ENCODE assay signal across 8 cellular contexts in the genomic region with DNA sequence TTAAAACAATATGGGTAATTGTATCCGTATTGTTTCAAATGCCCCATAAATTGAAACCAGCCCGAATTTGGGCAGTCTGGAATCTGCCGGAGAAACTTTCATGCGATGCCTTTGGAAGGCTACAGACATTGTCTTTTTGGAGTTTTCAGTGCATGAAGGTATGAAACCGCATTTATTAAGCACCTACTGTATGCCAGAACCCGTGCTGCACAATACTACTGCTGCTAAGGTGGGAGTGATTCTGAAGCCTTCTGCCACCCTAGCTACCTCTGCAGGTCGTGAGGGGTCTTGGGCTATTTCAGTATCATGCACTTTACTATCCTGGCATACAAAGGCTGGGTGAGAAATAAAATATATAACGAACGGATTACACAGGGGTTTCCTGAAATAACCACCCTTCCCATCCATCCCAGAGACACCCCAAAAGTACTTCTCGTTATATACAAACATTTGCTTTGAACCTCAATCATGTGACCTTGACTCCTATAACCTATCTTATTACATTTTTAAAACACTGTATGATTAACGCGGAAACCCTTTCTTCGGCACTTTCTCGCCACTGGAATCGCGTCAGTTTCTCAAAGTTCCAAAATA. TPM values are rescaled to one million over a fixed set of nuclear protein-coding genes. Genes with fewer than 3 reads are reported as not detected.
DNase-seq lines count a peak whose midpoint lies in the region; ATAC-seq and TF ChIP-seq lines count a peak whose summit lies in the region.

No MANE protein-coding gene starts in this region.

- POLR2A ChIA-PET in RWPE1 (lab: Yijun Ruan, JAX; ENCODE audit: low non-redundant PET) = no interaction called here

- H3K36me3 ChIP-seq in psoas muscle (ENCODE audit: insufficient read depth in 1 of 2, low read depth in 1 of 2) = peaks cover 0 to 4% of the 10 kb centered on the region in 2 donors

- TF ChIP-seq CTCF in GM10266 (IDR thresholded peaks at IDR 0.05; ENCODE audit: control insufficient read depth, insufficient read depth, low read depth, missing control alignments) (no peak), RWPE1 (conservative IDR thresholded peaks at IDR 0.05; ENCODE audit: low read depth) (no peak), fibroblast of mammary gland (conservative IDR thresholded peaks at IDR 0.05; ENCODE audit: control insufficient read depth, insufficient read depth, low read depth, low read length) (no peak), psoas muscle (IDR thresholded peaks at IDR 0.05) (no peak)

- H3K4me1 ChIP-seq in psoas muscle = peaks cover 19% of the 10 kb centered on the region

- H3K9me3 ChIP-seq in psoas muscle = peaks cover 5% of the 10 kb centered on the region

- CTCF ChIA-PET in RWPE1 (lab: Yijun Ruan, JAX) = interaction anchor here (1.1 kb wide), 1 partner anchor 12 kb away, joined by 3 read pairs; no protein-coding TSS in a partner anchor

- peak; percentile 24 for DNase-seq in GM10266 (ENCODE audit: extremely low spot score)
- no peak for DNase-seq in RWPE1 (ENCODE audit: low spot score)
- DNase-seq in fibroblast of mammary gland (ENCODE audit: low read depth) = peak; percentile 22
- no peak for DNase-seq in psoas muscle
- DNase-seq in activated CD8-positive, alpha-beta memory T cell treated with anti-CD3 and anti-CD28 coated beads, Interleukin-2, amount 50 U/mL, for 4 hours = no peak
- no peak for DNase-seq in left colon
- no peak for DNase-seq in NCI-H1694 treated with DMSO at 0.1 percent for 48 hours (lab: John Stamatoyannopoulos, UW)

- H3K27ac ChIP-seq in RWPE1 (peak overlapping the region; percentile 91), psoas muscle (peak overlapping the region; percentile 95)

- H3K4me3 ChIP-seq in fibroblast of mammary gland (ENCODE audit: control insufficient read depth, low read depth, low read length) (peak overlapping the region; percentile 66), psoas muscle (peak overlapping the region; percentile 90)

- 22 to 31% (median 24%) methylated on average over 16 of the region's 16 CpGs for WGBS in psoas muscle, 3 donors

- no peak for ATAC-seq in psoas muscle
- no peak for ATAC-seq in GM19397 (IDR thresholded peaks at IDR 0.05; ENCODE audit: unreplicated experiment)
- ATAC-seq in left colon = no peak

- H3K27me3 ChIP-seq in psoas muscle (ENCODE audit: insufficient read depth in 3 of 3, low read length in 2 of 3) = no peaks in the 10 kb centered on the region

- intact Hi-C loops in psoas muscle (cut with DNase I) = no loop called here
- intact Hi-C loops in left colon (cut with DNase I, micrococcal nuclease) = no loop called here

RNA-seq across cellular contexts. Expression of gene MSI2, which starts 1.0 kb away (rescaled TPM):
- 100 to 1,000 TPM in 2 of 4 donors, 10 to 100 TPM in 2; 87.1 to 133 (median 110) TPM for total RNA-seq in psoas muscle
- 10 to 100 TPM; 37.6 to 85.8 (median 50.2) TPM for polyA plus RNA-seq in psoas muscle
- total RNA-seq in left colon = 10 to 100 TPM; 65.5 to 81.0 TPM

Comparison
In these comparisons a context has a peak if more than half of its experiments do, and no peak if none do; other contexts are left out.
1. DNase-seq: peak in GM10266 (single experiment) and fibroblast of mammary gland (single experiment); none in RWPE1 (single experiment), psoas muscle (0 of 2), activated CD8-positive, alpha-beta memory T cell treated with anti-CD3 and anti-CD28 coated beads, Interleukin-2, amount 50 U/mL, for 4 hours (single experiment), left colon (0 of 2) and NCI-H1694 treated with DMSO at 0.1 percent for 48 hours (single experiment).